38 cellular contexts compared by ENCODE assay signal in genomic region chr6:41360314-41360685, GRCh38. TPM values are rescaled to one million over a fixed set of nuclear protein-coding genes. Genes with fewer than 3 reads are reported as not detected.
"Had no signal": no experiment of that assay in that cellular context is flagged by ENCODE, and none has a peak within 500 bp of the region (broad histone marks: within the 10 kb centered on the region; RNA-seq: fewer than 3 reads in every experiment).

No MANE protein-coding gene starts in this region.

- H3K36me3 ChIP-seq: neural progenitor cell, neutrophil, ovary, right lobe of liver, spleen, suprapubic skin, tibial artery, transverse colon, upper lobe of right lung, uterus had no signal

- ATAC-seq: naive thymus-derived CD4-positive, alpha-beta T cell; natural killer cell; psoas muscle; right cardiac atrium; right lobe of liver; stimulated activated memory B cell treated with anti-CD40 and anti-IgM and Interleukin-4, amounts not matched to agents 10 μg/mL and 1 μg/mL and 100 μg/mL, for 72 hours; stimulated activated naive CD8-positive, alpha-beta T cell treated with anti-CD3 and anti-CD28 coated beads, Interleukin-15, amount 100 ng/mL, for 72 hours; stimulated activated naive CD8-positive, alpha-beta T cell treated with anti-CD3 and anti-CD28 coated beads, Interleukin-15, Interleukin-2, amounts not matched to agents 100 U/mL and 50 U/mL, for 24 hours; upper lobe of right lung had no signal

- H3K36me3 Mint-ChIP-seq: neural progenitor cell, type B pancreatic cell had no signal

- H3K27ac Mint-ChIP-seq: naive thymus-derived CD4-positive, alpha-beta T cell; natural killer cell; nephron; neural progenitor cell; progenitor cell of endocrine pancreas; stimulated activated memory B cell treated with anti-CD40 and anti-IgM and Interleukin-4, amounts not matched to agents 10 μg/mL and 1 μg/mL and 100 μg/mL, for 72 hours; stimulated activated naive CD8-positive, alpha-beta T cell treated with anti-CD3 and anti-CD28 coated beads, Interleukin-15, amount 100 ng/mL, for 72 hours; type B pancreatic cell had no signal

- DNase-seq: naive thymus-derived CD4-positive, alpha-beta T cell; natural killer cell; nucleus accumbens; ovary; posterior cingulate gyrus; psoas muscle; right cardiac atrium; right lobe of liver; spleen; stimulated activated CD4-positive, alpha-beta T cell treated with anti-CD3 and anti-CD28 coated beads, Interleukin-12 subunit alpha, Interleukin-12 subunit beta, amount 100 ng/mL, for 4 hours; stimulated activated CD4-positive, alpha-beta T cell treated with anti-CD3 and anti-CD28 coated beads, Interleukin-1b, Interleukin-23, amount 100 ng/mL, for 48 hours; stimulated activated CD4-positive, alpha-beta T cell treated with anti-CD3 and anti-CD28 coated beads, Interleukin-4, amount 100 ng/mL, for 1 hour; stimulated activated CD4-positive, alpha-beta T cell treated with anti-CD3 and anti-CD28 coated beads, Interleukin-4, amount 100 ng/mL, for 4 hours; stimulated activated CD8-positive, alpha-beta memory T cell treated with anti-CD3 and anti-CD28 coated beads, Interleukin-4, amount 100 ng/mL, for 48 hours; stimulated activated naive CD4-positive, alpha-beta T cell; stimulated activated naive CD8-positive, alpha-beta T cell treated with anti-CD3 and anti-CD28 coated beads, Interleukin-15, amount 100 ng/mL, for 72 hours; stimulated activated naive CD8-positive, alpha-beta T cell treated with anti-CD3 and anti-CD28 coated beads, Interleukin-15, Interleukin-2, amounts not matched to agents 100 U/mL and 50 U/mL, for 24 hours; substantia nigra; testis; tibial artery; transverse colon; upper lobe of right lung; uterus had no signal

- H3K4me1 ChIP-seq: neural progenitor cell, parathyroid adenoma, psoas muscle, right lobe of liver, spleen, suprapubic skin, testis, tibial artery, transverse colon, upper lobe of right lung, uterus had no signal

- H3K4me3 ChIP-seq: neural progenitor cell, ovary, psoas muscle, right lobe of liver, skin epidermis, smooth muscle cell, spleen, suprapubic skin, testis, tibial artery, transverse colon, upper lobe of right lung, uterus had no signal

- H3K27me3 ChIP-seq: ovary, right lobe of liver, testis had no signal

- H3K4me1 Mint-ChIP-seq: naive thymus-derived CD4-positive, alpha-beta T cell; natural killer cell; nephron; neural progenitor cell; stimulated activated memory B cell treated with anti-CD40 and anti-IgM and Interleukin-4, amounts not matched to agents 10 μg/mL and 1 μg/mL and 100 μg/mL, for 72 hours; stimulated activated naive CD8-positive, alpha-beta T cell treated with anti-CD3 and anti-CD28 coated beads, Interleukin-15, amount 100 ng/mL, for 72 hours had no signal

- H3K27ac ChIP-seq: neural progenitor cell, neutrophil, ovary, parathyroid adenoma, psoas muscle, right lobe of liver, skin epidermis, spleen, suprapubic skin, testis, tibial artery, transverse colon, upper lobe of right lung, uterus had no signal

- H3K9me3 ChIP-seq: neutrophil, ovary, psoas muscle, right lobe of liver, testis, upper lobe of right lung had no signal

- H3K4me3 Mint-ChIP-seq: naive thymus-derived CD4-positive, alpha-beta T cell; natural killer cell; nephron; neural progenitor cell; stimulated activated memory B cell treated with anti-CD40 and anti-IgM and Interleukin-4, amounts not matched to agents 10 μg/mL and 1 μg/mL and 100 μg/mL, for 72 hours; stimulated activated naive CD8-positive, alpha-beta T cell treated with anti-CD3 and anti-CD28 coated beads, Interleukin-15, amount 100 ng/mL, for 72 hours; type B pancreatic cell had no signal

RNA-seq across cellular contexts. Expression of gene NCR2, which starts 24.9 kb away (rescaled TPM):
- total RNA-seq: naive thymus-derived CD4-positive, alpha-beta T cell; natural killer cell; omental fat pad; ovary; progenitor cell of endocrine pancreas; psoas muscle; renal cortical epithelial cell; right cardiac atrium; right lobe of liver; smooth muscle cell; spleen; suprapubic skin; testis; transverse colon; upper lobe of right lung; urinary bladder; uterus had no signal
- polyA plus RNA-seq: naive thymus-derived CD4-positive, alpha-beta T cell; neural cell; ovary; psoas muscle; right cardiac atrium; smooth muscle cell; spleen; thymus; urinary bladder had no signal
